In the genomic region with DNA sequence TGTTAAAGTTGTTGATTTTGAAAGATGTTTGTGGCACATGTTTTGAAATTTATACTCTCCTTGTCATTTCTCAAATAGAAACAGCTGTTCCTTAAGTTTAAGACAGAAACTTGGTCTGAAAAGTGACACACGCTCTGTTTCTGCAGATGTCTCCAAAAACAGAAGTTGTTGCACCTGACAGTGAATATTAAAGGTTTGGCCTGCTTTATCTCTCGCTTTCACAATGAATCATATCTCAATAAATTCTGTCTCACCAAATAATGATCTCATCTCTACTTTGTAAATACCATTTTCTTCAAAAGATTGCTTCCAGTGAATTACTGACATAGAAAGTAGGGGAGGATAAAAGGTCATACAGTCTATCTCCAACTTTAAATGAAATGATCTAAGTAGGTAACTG, we compare ENCODE assay signal across 17 cellular contexts.
A peak's percentile ranks its signal among the peaks of the same experiment; 100 is the strongest.
DNase-seq lines count a peak whose midpoint lies in the region; ATAC-seq and TF ChIP-seq lines count a peak whose summit lies in the region.
"Had no signal": no experiment of that assay in that cellular context is flagged by ENCODE, and none has a peak within 500 bp of the region (broad histone marks: within the 10 kb centered on the region; RNA-seq: fewer than 3 reads in every experiment).

No MANE protein-coding gene starts in this region.

- CTCF ChIA-PET in Calu3 (lab: Charles Lee): interaction anchor here (1.3 to 3.1 kb wide), 3 partner anchors 14 to 18 kb away, joined by 3 to 27 read pairs (median 6); no protein-coding TSS in a partner anchor

- ATAC-seq in GM18519 (IDR thresholded peaks at IDR 0.05; ENCODE audit: low FRiP score, unreplicated experiment) (peak; percentile 68), GM21447 (IDR thresholded peaks at IDR 0.05; ENCODE audit: unreplicated experiment) (peak; percentile 60), HG02973 (IDR thresholded peaks at IDR 0.05; ENCODE audit: unreplicated experiment) (peak; percentile 67)
- ATAC-seq: activated T-cell treated with anti-CD3 and anti-CD28 coated beads, Interleukin-2, amount 50 U/mL, for 72 hours; K562; left cardiac atrium had no signal

- intact Hi-C loops in Calu3 (cut with micrococcal nuclease; ENCODE audit: unreplicated experiment): no loop called here

- no TSS peak for BruUV-seq in Calu3 (replicated peaks; lab: Mats Ljungman, UMichigan)

- H3K9me3 Mint-ChIP-seq in Calu3 (ENCODE audit: low read depth, unreplicated experiment): no peaks in the 10 kb centered on the region
- H3K9me3 Mint-ChIP-seq: activated T-cell treated with anti-CD3 and anti-CD28 coated beads, Interleukin-2, amount 50 U/mL, for 72 hours; T-helper 1 cell treated with Interleukin-12 subunit alpha and Interleukin-12 subunit beta and Interleukin-4 antibody, amounts not matched to agents 30 μg/mL and 1 μg/mL, for 36 hours had no signal

- no peaks in the 10 kb centered on the region for H3K36me3 Mint-ChIP-seq in Calu3 (ENCODE audit: insufficient read depth, unreplicated experiment)

- H3K27me3 Mint-ChIP-seq in Calu3 (ENCODE audit: unreplicated experiment): peaks cover 26% of the 10 kb centered on the region

- peak; percentile 30 for DNase-seq in NCI-H69 (lab: John Stamatoyannopoulos, UW)
- DNase-seq in Calu3: no peak
- no peak for DNase-seq in activated naive CD4-positive, alpha-beta T cell (lab: John Stamatoyannopoulos, UW)
- DNase-seq in globus pallidus (ENCODE audit: low spot score): no peak
- DNase-seq in NK-92 (lab: John Stamatoyannopoulos, UW; ENCODE audit: unreplicated experiment): no peak
- DNase-seq: activated CD4-positive, alpha-beta T cell treated with anti-CD3 and anti-CD28 coated beads, Interleukin-2, amount 50 U/mL, for 1 hour; activated T-cell treated with anti-CD3 and anti-CD28 coated beads, Interleukin-2, amount 50 U/mL, for 72 hours; head of caudate nucleus; left cardiac atrium; NCI-H446 treated with DMSO at 0.1 percent for 48 hours; RPMI8226; transverse colon had no signal

- no peak overlapping the region for H3K27ac Mint-ChIP-seq in Calu3 (ENCODE audit: unreplicated experiment)
- H3K27ac Mint-ChIP-seq: activated T-cell treated with anti-CD3 and anti-CD28 coated beads, Interleukin-2, amount 50 U/mL, for 72 hours; T-helper 1 cell treated with Interleukin-12 subunit alpha and Interleukin-12 subunit beta and Interleukin-4 antibody, amounts not matched to agents 30 μg/mL and 1 μg/mL, for 36 hours had no signal

- no peak overlapping the region for H3K4me3 Mint-ChIP-seq in Calu3 (ENCODE audit: low read depth, unreplicated experiment)
- H3K4me3 Mint-ChIP-seq: activated T-cell treated with anti-CD3 and anti-CD28 coated beads, Interleukin-2, amount 50 U/mL, for 72 hours; T-helper 1 cell treated with Interleukin-12 subunit alpha and Interleukin-12 subunit beta and Interleukin-4 antibody, amounts not matched to agents 30 μg/mL and 1 μg/mL, for 36 hours had no signal

- H3K4me1 Mint-ChIP-seq in Calu3 (ENCODE audit: low read depth, unreplicated experiment): no peaks in the 10 kb centered on the region

- TF ChIP-seq CTCF in Calu3 (IDR thresholded peaks at IDR 0.05; ENCODE audit: unreplicated experiment): no peak
